ENCODE assay signal across 36 cellular contexts in the genomic region with DNA sequence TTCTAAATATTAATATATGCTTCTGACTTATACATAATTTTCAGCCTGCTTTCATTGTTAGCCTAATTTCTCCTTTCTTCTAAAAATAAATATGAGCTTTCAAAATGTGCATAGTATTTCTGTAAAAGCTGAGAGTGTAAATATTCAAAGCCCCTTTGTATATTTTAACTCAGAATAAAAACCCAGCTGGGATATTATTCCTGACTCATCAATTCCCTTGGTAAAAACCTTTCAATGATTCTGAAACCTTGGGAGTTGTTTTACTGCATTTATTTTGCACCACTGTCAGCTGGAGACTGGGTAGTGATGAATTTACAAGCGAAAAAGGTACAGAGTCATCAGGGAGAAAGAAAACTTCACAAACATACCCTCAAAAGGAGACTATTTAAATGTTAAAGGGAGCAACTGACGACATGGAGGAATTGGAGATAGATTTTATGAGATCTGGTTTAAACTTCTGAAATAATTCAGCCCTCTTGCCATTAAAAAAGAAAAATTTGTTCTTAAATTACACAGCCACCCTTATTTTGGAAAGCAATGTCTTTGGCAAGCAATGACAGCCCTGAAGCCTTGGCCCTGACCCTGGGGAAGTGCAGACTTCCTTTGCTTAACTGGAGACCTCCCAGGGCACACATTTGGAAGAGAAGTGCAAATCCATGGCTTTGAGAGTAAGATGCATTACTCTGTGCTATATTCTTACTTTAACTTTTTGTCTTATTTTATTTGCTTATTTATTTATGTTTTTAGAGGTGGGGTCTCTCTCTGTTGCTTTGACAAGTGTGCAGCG. TPM values are rescaled to one million over a fixed set of nuclear protein-coding genes. Genes with fewer than 3 reads are reported as not detected.
"Had no signal": no experiment of that assay in that cellular context is flagged by ENCODE, and none has a peak within 500 bp of the region (broad histone marks: within the 10 kb centered on the region; RNA-seq: fewer than 3 reads in every experiment).

No MANE protein-coding gene starts in this region.

- H3K9me3 Mint-ChIP-seq: central memory CD8-positive, alpha-beta T cell had no signal

- H3K9me3 ChIP-seq: ascending aorta had no signal

- H3K4me2 ChIP-seq: PC-9 had no signal

- H3K27ac Mint-ChIP-seq: activated B cell treated with CpG ODN at 0.5 μM for 24 hours; activated CD4-positive, alpha-beta memory T cell treated with anti-CD3 and anti-CD28 coated beads for 36 hours; activated CD8-positive, alpha-beta memory T cell treated with anti-CD3 and anti-CD28 coated beads, Interleukin-2, amount 10 ng/mL, durations not matched to agents 7 days and 5 days; activated naive CD8-positive, alpha-beta T cell treated with anti-CD3 and anti-CD28 coated beads for 36 hours had no signal

- H3K4me3 ChIP-seq: ascending aorta, cardiac muscle cell, PC-9 had no signal

- H3K36me3 Mint-ChIP-seq: activated CD4-positive, alpha-beta memory T cell treated with anti-CD3 and anti-CD28 coated beads for 36 hours; activated CD8-positive, alpha-beta memory T cell treated with anti-CD3 and anti-CD28 coated beads, Interleukin-2, amount 10 ng/mL, durations not matched to agents 7 days and 5 days; activated naive CD8-positive, alpha-beta T cell treated with anti-CD3 and anti-CD28 coated beads for 36 hours had no signal

- FAIRE-seq: RCC 7860 had no signal

- ATAC-seq: activated CD8-positive, alpha-beta memory T cell treated with anti-CD3 and anti-CD28 coated beads, Interleukin-2, amount 10 ng/mL, durations not matched to agents 7 days and 5 days had no signal

- H3K4me3 Mint-ChIP-seq: activated B cell treated with CpG ODN at 0.5 μM for 24 hours; activated CD4-positive, alpha-beta memory T cell treated with anti-CD3 and anti-CD28 coated beads for 36 hours; activated CD8-positive, alpha-beta memory T cell treated with anti-CD3 and anti-CD28 coated beads, Interleukin-2, amount 10 ng/mL, durations not matched to agents 7 days and 5 days; activated naive CD8-positive, alpha-beta T cell treated with anti-CD3 and anti-CD28 coated beads for 36 hours; central memory CD8-positive, alpha-beta T cell had no signal

- H3K27ac ChIP-seq: ascending aorta, cardiac muscle cell, PC-9 had no signal

- H3K4me1 ChIP-seq: ascending aorta had no signal

- H3K4me1 Mint-ChIP-seq: activated B cell treated with CpG ODN at 0.5 μM for 24 hours; activated CD8-positive, alpha-beta memory T cell treated with anti-CD3 and anti-CD28 coated beads, Interleukin-2, amount 10 ng/mL, durations not matched to agents 7 days and 5 days; activated naive CD8-positive, alpha-beta T cell treated with anti-CD3 and anti-CD28 coated beads for 36 hours; central memory CD8-positive, alpha-beta T cell had no signal

- H3K27me3 ChIP-seq: ascending aorta, cardiac muscle cell had no signal

- DNase-seq: activated B cell treated with CpG ODN at 0.5 μM for 24 hours; activated CD4-positive, alpha-beta memory T cell treated with anti-CD3 and anti-CD28 coated beads for 36 hours; activated CD4-positive, alpha-beta T cell treated with anti-CD3 and anti-CD28 coated beads for 4 hours; activated CD4-positive, alpha-beta T cell treated with anti-CD3 and anti-CD28 coated beads, Interleukin-2, amount 50 U/mL, for 1 hour; activated CD4-positive, CD25-positive, alpha-beta regulatory T cell treated with anti-CD3 and anti-CD28 coated beads, Interleukin-2, amount 50 U/mL, for 72 hours; activated CD8-positive, alpha-beta memory T cell treated with anti-CD3 and anti-CD28 coated beads for 24 hours; activated CD8-positive, alpha-beta memory T cell treated with anti-CD3 and anti-CD28 coated beads, Interleukin-2, amount 10 ng/mL, durations not matched to agents 7 days and 5 days; activated CD8-positive, alpha-beta memory T cell treated with anti-CD3 and anti-CD28 coated beads, Interleukin-2, amount 50 U/mL, for 48 hours; activated effector memory CD4-positive, alpha-beta T cell treated with Interleukin-2 at 50 U/mL for 16 hours; activated naive CD4-positive, alpha-beta T cell; activated naive CD4-positive, alpha-beta T cell treated with anti-CD3 and anti-CD28 coated beads, Interleukin-2, amount 50 U/mL, for 16 hours; activated naive CD8-positive, alpha-beta T cell treated with anti-CD3 and anti-CD28 coated beads for 36 hours; activated T-cell treated with anti-CD3 and anti-CD28 coated beads, Interleukin-2, amount 50 U/mL, for 48 hours; amniotic stem cell; NCI-H1092 treated with DMSO at 0.1 percent for 48 hours; NCI-H1417; NCI-H146; NCI-H187; NCI-H2029 treated with DMSO at 0.1 percent for 48 hours; NCI-H2107; NCI-H2171; NCI-H510A; NCI-H526; NCI-H748 treated with DMSO at 0.1 percent for 48 hours; NK-92 treated with Interleukin-12 subunit alpha and Interleukin-12 subunit beta, amount 100 ng/mL, for 24 hours; PC-9; Right ventricle myocardium superior; T1000 had no signal

- H3K36me3 ChIP-seq: ascending aorta, cardiac muscle cell had no signal

RNA-seq across cellular contexts. Expression of a gene that starts 21.8 kb away (rescaled TPM):
- total RNA-seq: activated B cell treated with CpG ODN at 0.5 μM for 24 hours; activated CD4-positive, alpha-beta memory T cell treated with anti-CD3 and anti-CD28 coated beads for 36 hours; activated CD8-positive, alpha-beta memory T cell treated with anti-CD3 and anti-CD28 coated beads, Interleukin-2, amount 10 ng/mL, durations not matched to agents 7 days and 5 days; activated naive CD8-positive, alpha-beta T cell treated with anti-CD3 and anti-CD28 coated beads for 36 hours; ascending aorta; cardiac muscle cell; M059J; OCI-LY7; PC-9; Right ventricle myocardium superior; T-helper 1 cell treated with Interleukin-12 subunit alpha and Interleukin-12 subunit beta and Interleukin-4 antibody, amounts not matched to agents 30 ng/mL and 1 ng/mL, for 36 hours; T-helper 2 cell treated with Interferon-gamma antibody and Interleukin-4, amounts not matched to agents 100 ng/mL and 5 ng/mL, for 36 hours had no signal
- polyA plus RNA-seq: cardiac muscle cell had no signal

RNA-seq across cellular contexts. Expression of a gene that starts 26.5 kb away (rescaled TPM):
- total RNA-seq: activated B cell treated with CpG ODN at 0.5 μM for 24 hours; activated CD4-positive, alpha-beta memory T cell treated with anti-CD3 and anti-CD28 coated beads for 36 hours; activated naive CD8-positive, alpha-beta T cell treated with anti-CD3 and anti-CD28 coated beads for 36 hours; ascending aorta; cardiac muscle cell; M059J; OCI-LY7; Right ventricle myocardium superior; T-helper 1 cell treated with Interleukin-12 subunit alpha and Interleukin-12 subunit beta and Interleukin-4 antibody, amounts not matched to agents 30 ng/mL and 1 ng/mL, for 36 hours had no signal
